9 cellular contexts compared by ENCODE assay signal in genomic region chr10:74900297-74900696, GRCh38.
DNase-seq lines count a peak whose midpoint lies in the region; ATAC-seq lines count a peak whose summit lies in the region.
"Had no signal": no experiment of that assay in that cellular context is flagged by ENCODE, and none has a peak within 500 bp of the region (broad histone marks: within the 10 kb centered on the region; RNA-seq: fewer than 3 reads in every experiment).

No MANE protein-coding gene starts in this region.

- ATAC-seq in GM18870 (IDR thresholded peaks at IDR 0.05; ENCODE audit: unreplicated experiment) = peak; percentile 50
- peak; percentile 52 for ATAC-seq in GM21723 (IDR thresholded peaks at IDR 0.05; ENCODE audit: unreplicated experiment)

- no peaks in the 10 kb centered on the region for H4K20me1 ChIP-seq in Karpas-422 (ENCODE audit: insufficient read depth, low read depth, low read length)

- no peak overlapping the region for H2BK120ac ChIP-seq in neuronal stem cell (ENCODE audit: low read depth, low read length)

- H3K27ac ChIP-seq in Karpas-422 (ENCODE audit: low read length) (no peak overlapping the region), neuronal stem cell (replicated peaks; ENCODE audit: low read length) (no peak overlapping the region)
- H3K27ac ChIP-seq: dorsolateral prefrontal cortex had no signal

- H3K9ac ChIP-seq in Karpas-422 (ENCODE audit: low read length) (no peak overlapping the region), neuronal stem cell (ENCODE audit: low read depth, low read length, poor library complexity) (no peak overlapping the region)

- no peak overlapping the region for H4K8ac ChIP-seq in neuronal stem cell (ENCODE audit: low read depth, low read length)

- H3K4me3 ChIP-seq in Karpas-422 (ENCODE audit: low read length) (no peak overlapping the region), neuronal stem cell (ENCODE audit: low read length in 2 of 2) (no peak overlapping the region)
- H3K4me3 ChIP-seq: dorsolateral prefrontal cortex had no signal

- H2AFZ ChIP-seq in Karpas-422 (ENCODE audit: low read length) (no peak overlapping the region), neuronal stem cell (ENCODE audit: low read length) (no peak overlapping the region)

- H3K9me2 ChIP-seq in Karpas-422 (replicated peaks; ENCODE audit: insufficient read depth, low read length) = no peaks in the 10 kb centered on the region

- H3K4me1 ChIP-seq in Karpas-422 (ENCODE audit: low read length) = peaks cover 51% of the 10 kb centered on the region
- H3K4me1 ChIP-seq in neuronal stem cell (ENCODE audit: control insufficient read depth in 2 of 2, insufficient read depth in 1 of 2, low read depth in 1 of 2, low read length in 2 of 2) = peaks cover 0 to 10% of the 10 kb centered on the region in 2 donors

- H3K36me3 ChIP-seq in Karpas-422 (ENCODE audit: insufficient read depth, low read length) (no peaks in the 10 kb centered on the region), neuronal stem cell (replicated peaks in 1 of 2; ENCODE audit: control insufficient read depth in 2 of 2, insufficient read depth in 2 of 2, low read length in 2 of 2) (no peaks in the 10 kb centered on the region)

- no peak overlapping the region for H2BK15ac ChIP-seq in neuronal stem cell (ENCODE audit: low read length)

- H3K9me3 ChIP-seq in Karpas-422 (ENCODE audit: low read length) (no peaks in the 10 kb centered on the region), neuronal stem cell (replicated peaks in 1 of 2; ENCODE audit: control insufficient read depth in 2 of 2, insufficient read depth in 1 of 2, low read depth in 1 of 2, low read length in 2 of 2) (peaks cover 0 to 2% of the 10 kb centered on the region in 2 donors)

- no peak overlapping the region for H2AK5ac ChIP-seq in neuronal stem cell (ENCODE audit: low read depth, low read length)

- WGBS in neuronal stem cell (ENCODE audit: extremely low coverage in 2 of 2, insufficient read length in 2 of 2, insufficient replicate concordance in 1 of 2), 2 donors = no CpG with 5 or more reads among the region's 5 CpGs

- no peak overlapping the region for H2BK5ac ChIP-seq in neuronal stem cell (ENCODE audit: low read length)

- no peak overlapping the region for H3K14ac ChIP-seq in neuronal stem cell (ENCODE audit: low read length)

- H3K18ac ChIP-seq in neuronal stem cell (ENCODE audit: low read length) = peak overlapping the region; percentile 9

- no peak overlapping the region for H3K23ac ChIP-seq in neuronal stem cell (ENCODE audit: low read depth, low read length, poor library complexity)

- no peak overlapping the region for H2BK12ac ChIP-seq in neuronal stem cell (ENCODE audit: low read length)

- H4K91ac ChIP-seq in neuronal stem cell (ENCODE audit: low read depth, low read length, poor library complexity) = no peak overlapping the region

- H3K4ac ChIP-seq in neuronal stem cell (ENCODE audit: low read length) = no peak overlapping the region

- H3K27me3 ChIP-seq in Karpas-422 (ENCODE audit: low read length) (no peaks in the 10 kb centered on the region), neuronal stem cell (ENCODE audit: control insufficient read depth in 3 of 3, insufficient read depth in 3 of 3, low read depth in 1 of 3, low read length in 3 of 3) (no peaks in the 10 kb centered on the region)
- H3K27me3 ChIP-seq: dorsolateral prefrontal cortex had no signal

- H3K4me2 ChIP-seq in Karpas-422 (ENCODE audit: low read depth, low read length, poor library complexity, severe bottlenecking) = peak overlapping the region; percentile 3
- no peak overlapping the region for H3K4me2 ChIP-seq in neuronal stem cell (ENCODE audit: insufficient read depth, low read length, poor library complexity, severe bottlenecking)

- H3K79me1 ChIP-seq in neuronal stem cell (ENCODE audit: low read depth, low read length) = no peaks in the 10 kb centered on the region

- no peak for DNase-seq in Karpas-422
- no peak for DNase-seq in neuronal stem cell (ENCODE audit: low spot score)
- DNase-seq in NOMO-1 treated with DMSO at 0.1 percent for 48 hours (lab: John Stamatoyannopoulos, UW; ENCODE audit: unreplicated experiment) = no peak
- no peak for DNase-seq in NCI-H2029 treated with DMSO at 0.1 percent for 48 hours (lab: John Stamatoyannopoulos, UW)
- no peak for DNase-seq in T-helper 9 cell
- DNase-seq: activated CD4-positive, alpha-beta T cell treated with anti-CD3 and anti-CD28 coated beads, Interleukin-2, amount 50 U/mL, for 1 hour; dorsolateral prefrontal cortex had no signal

- H3K79me2 ChIP-seq in Karpas-422 (ENCODE audit: low read length) = peaks cover 97% of the 10 kb centered on the region
